ENCODE assay signal across 1 cellular context in genomic region chr3:43285644-43286043, GRCh38.
TF ChIP-seq lines count a peak whose summit lies in the region.

No MANE protein-coding gene starts in this region.

TF ChIP-seq in GM12878, 131 proteins besides CTCF, POLR2A, EP300 and RAD21 (continued from another document):
- no peak for TF ChIP-seq CUX1 (IDR thresholded peaks at IDR 0.05; ENCODE audit: insufficient replicate concordance, low read depth, low read length)
- no peak for TF ChIP-seq SIN3A (IDR thresholded peaks at IDR 0.05; ENCODE audit: low read depth, low read length)
- no peak for TF ChIP-seq PML (IDR thresholded peaks at IDR 0.05; ENCODE audit: low read length)
- no peak for TF ChIP-seq HSF1 (IDR thresholded peaks at IDR 0.05; ENCODE audit: low read depth, low read length)
- TF ChIP-seq YBX1 (IDR thresholded peaks at IDR 0.05): no peak
- no peak for TF ChIP-seq FOXK2 (IDR thresholded peaks at IDR 0.05)
- no peak for TF ChIP-seq STAT1 (conservative IDR thresholded peaks at IDR 0.05)
- no peak for TF ChIP-seq ESRRA (IDR thresholded peaks at IDR 0.05; ENCODE audit: low read length)
- TF ChIP-seq CREB1 (IDR thresholded peaks at IDR 0.05; ENCODE audit: low read depth): no peak
